In genomic region chr4:25863906-25864418, GRCh38 we compare ENCODE assay signal across 10 cellular contexts. TPM values are rescaled to one million over a fixed set of nuclear protein-coding genes. Genes with fewer than 3 reads are reported as not detected.
DNase-seq lines count a peak whose midpoint lies in the region; ATAC-seq, FAIRE-seq and TF ChIP-seq lines count a peak whose summit lies in the region.
"Had no signal": no experiment of that assay in that cellular context is flagged by ENCODE, and none has a peak within 500 bp of the region (broad histone marks: within the 10 kb centered on the region; RNA-seq: fewer than 3 reads in every experiment).

No MANE protein-coding gene starts in this region.

- no peak for TF ChIP-seq POLR2A in spleen (IDR thresholded peaks at IDR 0.05)

- no peak for DNase-seq in activated CD4-positive, alpha-beta T cell treated with anti-CD3 and anti-CD28 coated beads, Interleukin-2, amount 10 ng/mL, durations not matched to agents 24 days and 14 days
- DNase-seq in activated CD4-positive, alpha-beta T cell treated with anti-CD3 and anti-CD28 coated beads for 48 hours: no peak
- DNase-seq in activated B cell treated with CpG ODN at 0.5 μM for 24 hours (no peak), spleen (peak; percentile 81), NCI-H345 (lab: John Stamatoyannopoulos, UW) (no peak), GM19239 (ENCODE audit: insufficient read length, low spot score) (no peak), kidney (no peak)
- DNase-seq: NCI-H1436 treated with DMSO at 0.1 percent for 48 hours had no signal

- intact Hi-C loops in activated CD4-positive, alpha-beta T cell treated with anti-CD3 and anti-CD28 coated beads, Interleukin-2, amount 10 ng/mL, durations not matched to agents 24 days and 14 days (cut with micrococcal nuclease): loop anchor here (5.0 to 10.0 kb wide), 3 partner anchors 208 to 998 kb away; partner anchors contain the start of gene STIM2
- intact Hi-C loops in activated B cell treated with CpG ODN at 0.5 μM for 24 hours (cut with micrococcal nuclease): loop anchor here (1.0 to 5.0 kb wide), 6 partner anchors 7 to 1129 kb away; partner anchors contain the start of genes RBPJ and ZCCHC4
- intact Hi-C loops in spleen (cut with DNase I; ENCODE audit: low total_unique reads): no loop called here
- intact Hi-C loops in kidney (cut with DNase I): no loop called here

- peaks cover 40% of the 10 kb centered on the region for H3K27me3 ChIP-seq in iPS-20b (ENCODE audit: insufficient read depth, low read length)
- no peaks in the 10 kb centered on the region for H3K27me3 ChIP-seq in spleen (replicated peaks in 1 of 7)

- H3K27me3 Mint-ChIP-seq in activated CD4-positive, alpha-beta T cell treated with anti-CD3 and anti-CD28 coated beads, Interleukin-2, amount 10 ng/mL, durations not matched to agents 24 days and 14 days: peaks cover 2% of the 10 kb centered on the region
- H3K27me3 Mint-ChIP-seq in activated B cell treated with CpG ODN at 0.5 μM for 24 hours: no peaks in the 10 kb centered on the region

- peak overlapping the region; percentile 75 for H3K4me3 Mint-ChIP-seq in activated CD4-positive, alpha-beta T cell treated with anti-CD3 and anti-CD28 coated beads, Interleukin-2, amount 10 ng/mL, durations not matched to agents 24 days and 14 days
- H3K4me3 Mint-ChIP-seq in activated B cell treated with CpG ODN at 0.5 μM for 24 hours: peak overlapping the region; percentile 83

- ATAC-seq in activated B cell treated with CpG ODN at 0.5 μM for 24 hours (ENCODE audit: low read depth): no peak

- no peaks in the 10 kb centered on the region for H3K9me3 ChIP-seq in iPS-20b (ENCODE audit: insufficient read depth, low read depth, low read length)
- no peaks in the 10 kb centered on the region for H3K9me3 ChIP-seq in spleen
- no peaks in the 10 kb centered on the region for H3K9me3 ChIP-seq in kidney (ENCODE audit: control insufficient read depth in 1 of 2, low read length in 2 of 2)

- H3K9me3 Mint-ChIP-seq in activated CD4-positive, alpha-beta T cell treated with anti-CD3 and anti-CD28 coated beads, Interleukin-2, amount 10 ng/mL, durations not matched to agents 24 days and 14 days: no peaks in the 10 kb centered on the region
- H3K9me3 Mint-ChIP-seq in activated B cell treated with CpG ODN at 0.5 μM for 24 hours: no peaks in the 10 kb centered on the region

- peak overlapping the region; percentile 84 for H3K4me3 ChIP-seq in iPS-20b (ENCODE audit: low read length)
- H3K4me3 ChIP-seq in spleen: peak overlapping the region in 4 of 8 donors; percentile 72 to 88 (median 84)
- no peak overlapping the region for H3K4me3 ChIP-seq in kidney (ENCODE audit: low read length in 2 of 2)

- TF ChIP-seq CTCF in activated B cell treated with CpG ODN at 0.5 μM for 24 hours (IDR thresholded peaks at IDR 0.05): no peak
- TF ChIP-seq CTCF in spleen (IDR thresholded peaks at IDR 0.05 in 8 of 11, conservative IDR thresholded peaks at IDR 0.05 in 3 of 11): no peak
- no peak for TF ChIP-seq CTCF in kidney (IDR thresholded peaks at IDR 0.05; ENCODE audit: borderline replicate concordance, extremely low read depth, insufficient read depth)

- peak overlapping the region; percentile 83; the same call in 1 of the 2 replicates for H3K9ac ChIP-seq in iPS-20b (ENCODE audit: low read depth, low read length)
- no peak overlapping the region for H3K9ac ChIP-seq in kidney (ENCODE audit: low read length in 2 of 2)

- H3K4me1 ChIP-seq in iPS-20b (ENCODE audit: insufficient read depth, low read length) (peaks cover 36% of the 10 kb centered on the region), spleen (peaks cover 29 to 87% (median 69%) of the 10 kb centered on the region in 6 donors), kidney (ENCODE audit: control insufficient read depth in 1 of 2, insufficient read depth in 1 of 2, low read depth in 1 of 2, low read length in 2 of 2) (no peaks in the 10 kb centered on the region)

- H3K27ac ChIP-seq in iPS-20b (ENCODE audit: low read length): peak overlapping the region; percentile 55
- peak overlapping the region in 7 of 8 donors; percentile 36 to 95 (median 92) for H3K27ac ChIP-seq in spleen
- H3K27ac ChIP-seq in kidney (ENCODE audit: low read depth in 2 of 2, low read length in 2 of 2): peak overlapping the region in 1 of 2 donors; percentile 43

- H3K36me3 ChIP-seq in iPS-20b (ENCODE audit: insufficient read depth, low read depth, low read length) (no peaks in the 10 kb centered on the region), spleen (no peaks in the 10 kb centered on the region), kidney (ENCODE audit: control insufficient read depth in 1 of 2, insufficient read depth in 2 of 2, low read length in 2 of 2) (no peaks in the 10 kb centered on the region)

- WGBS in spleen, 5 donors: 74 to 87% (median 85%) methylated on average over 20 to 29 of the region's 29 CpGs

- peaks cover 26% of the 10 kb centered on the region for H3K4me1 Mint-ChIP-seq in activated CD4-positive, alpha-beta T cell treated with anti-CD3 and anti-CD28 coated beads, Interleukin-2, amount 10 ng/mL, durations not matched to agents 24 days and 14 days
- peaks cover 84% of the 10 kb centered on the region for H3K4me1 Mint-ChIP-seq in activated B cell treated with CpG ODN at 0.5 μM for 24 hours

- FAIRE-seq in GM19239 (lab: Jason Lieb, UNC) (no peak), kidney (lab: Jason Lieb, UNC) (no peak)
- FAIRE-seq: endothelial cell of umbilical vein had no signal

- H3K36me3 Mint-ChIP-seq in activated CD4-positive, alpha-beta T cell treated with anti-CD3 and anti-CD28 coated beads, Interleukin-2, amount 10 ng/mL, durations not matched to agents 24 days and 14 days (ENCODE audit: low read depth): peaks cover 12% of the 10 kb centered on the region
- peaks cover 15% of the 10 kb centered on the region for H3K36me3 Mint-ChIP-seq in activated B cell treated with CpG ODN at 0.5 μM for 24 hours (ENCODE audit: low read depth)

- CTCF ChIA-PET in activated B cell treated with CpG ODN at 0.5 μM for 24 hours (lab: Charles Lee): interaction anchor here (0.7 to 1.4 kb wide), 4 partner anchors 9 to 62 kb away, joined by 3 to 4 read pairs (median 3); partner anchors contain the start of gene SMIM20

- H3K27ac Mint-ChIP-seq in activated CD4-positive, alpha-beta T cell treated with anti-CD3 and anti-CD28 coated beads, Interleukin-2, amount 10 ng/mL, durations not matched to agents 24 days and 14 days: no peak overlapping the region
- peak overlapping the region; percentile 82 for H3K27ac Mint-ChIP-seq in activated B cell treated with CpG ODN at 0.5 μM for 24 hours

- POLR2A ChIA-PET in activated B cell treated with CpG ODN at 0.5 μM for 24 hours (lab: Charles Lee): interaction anchor here (0.7 to 4.1 kb wide), 7 partner anchors 9 to 456 kb away, joined by 3 to 47 read pairs (median 6); partner anchors contain the start of gene SMIM20

RNA-seq across cellular contexts. Expression of gene SEL1L3, which starts 1.2 kb away (rescaled TPM):
- 33.9 and 35.3 TPM in 2 replicates for total RNA-seq in activated CD4-positive, alpha-beta T cell treated with anti-CD3 and anti-CD28 coated beads, Interleukin-2, amount 10 ng/mL, durations not matched to agents 24 days and 14 days
- total RNA-seq in activated B cell treated with CpG ODN at 0.5 μM for 24 hours (102 and 113 TPM in 2 replicates), spleen (100 to 1,000 TPM; 125 to 319 (median 133) TPM), kidney (60.3 TPM)
- polyA plus RNA-seq in spleen (100 to 1,000 TPM in 1 of 3 donors, 10 to 100 TPM in 2; 59.0 to 102 (median 81.3) TPM), kidney (ENCODE audit: insufficient read depth, low read depth, low replicate concordance) (8.2 TPM)

RNA-seq across cellular contexts. Expression of gene SMIM20, which starts 50.1 kb away (rescaled TPM):
- total RNA-seq in activated CD4-positive, alpha-beta T cell treated with anti-CD3 and anti-CD28 coated beads, Interleukin-2, amount 10 ng/mL, durations not matched to agents 24 days and 14 days: 17.0 and 18.9 TPM in 2 replicates
- total RNA-seq in activated B cell treated with CpG ODN at 0.5 μM for 24 hours (16.6 and 18.7 TPM in 2 replicates), spleen (10 to 100 TPM; 15.7 to 25.9 (median 20.2) TPM), kidney (23.8 TPM)
- polyA plus RNA-seq in spleen (10 to 100 TPM; 39.7 to 61.0 (median 45.8) TPM), kidney (ENCODE audit: insufficient read depth, low read depth, low replicate concordance) (97.2 TPM)

Comparison
In these comparisons a context has a peak if more than half of its experiments do, and no peak if none do; other contexts are left out.
1. intact Hi-C loops: an anchor here in activated CD4-positive, alpha-beta T cell treated with anti-CD3 and anti-CD28 coated beads, Interleukin-2, amount 10 ng/mL, durations not matched to agents 24 days and 14 days (5.0 to 10.0 kb wide) and activated B cell treated with CpG ODN at 0.5 μM for 24 hours (1.0 to 5.0 kb wide); none called in spleen and kidney.